ENCODE assay signal across 22 cellular contexts in genomic region chr21:15029077-15029476, GRCh38. TPM values are rescaled to one million over a fixed set of nuclear protein-coding genes. Genes with fewer than 3 reads are reported as not detected.
A peak's percentile ranks its signal among the peaks of the same experiment; 100 is the strongest.
DNase-seq lines count a peak whose midpoint lies in the region; ATAC-seq, FAIRE-seq and TF ChIP-seq lines count a peak whose summit lies in the region.
"Had no signal": no experiment of that assay in that cellular context is flagged by ENCODE, and none has a peak within 500 bp of the region (broad histone marks: within the 10 kb centered on the region; RNA-seq: fewer than 3 reads in every experiment).

No MANE protein-coding gene starts in this region.

- ATAC-seq in HG02610 (IDR thresholded peaks at IDR 0.05; ENCODE audit: unreplicated experiment) (peak; percentile 92), GM12878 (peak; percentile 71), esophagus mucosa (no peak)
- ATAC-seq: activated T-helper 17 cell treated with anti-CD3 and anti-CD28 coated beads, Interleukin-2, amount 50 U/mL, for 72 hours; left ventricle myocardium superior; WTC11 had no signal

- no TSS peak for BruUV-seq in GM12878 (replicated peaks; lab: Mats Ljungman, UMichigan)

- POLR2A ChIA-PET in GM12878 (lab: Charles Lee): no interaction called here

- RAD21 ChIA-PET in GM12878 (lab: Charles Lee; ENCODE audit: unreplicated experiment): no interaction called here

- H3K36me3 Mint-ChIP-seq in progenitor cell of endocrine pancreas (ENCODE audit: insufficient read depth): peaks cover 14% of the 10 kb centered on the region
- H3K36me3 Mint-ChIP-seq: WTC11 had no signal

- intact Hi-C loops in GM12878 (cut with micrococcal nuclease; ENCODE audit: unreplicated experiment): no loop called here

- no peak overlapping the region for H3K4me3 ChIP-seq in GM12878
- H3K4me3 ChIP-seq: testis had no signal

- no peak for TF ChIP-seq EP300 in GM12878 (IDR thresholded peaks at IDR 0.05; ENCODE audit: borderline replicate concordance in 1 of 2, control insufficient read depth in 1 of 2, low read depth in 2 of 2, low read length in 2 of 2)

- DNase-seq in Daoy (ENCODE audit: low read depth) (peak; percentile 27), GM12878 (ENCODE audit: low read depth, low spot score) (no peak), progenitor cell of endocrine pancreas (ENCODE audit: low spot score, unreplicated experiment) (no peak), frontal cortex (ENCODE audit: low spot score in 2 of 2) (no peak), AG20443 (ENCODE audit: low spot score) (no peak)
- DNase-seq: left ventricle myocardium superior; NCI-H1092 treated with DMSO at 0.1 percent for 48 hours; NCI-H2107; NCI-H524 treated with DMSO at 0.1 percent for 48 hours; SHP77; small intestine; stimulated activated CD4-positive, alpha-beta T cell treated with anti-CD3 and anti-CD28 coated beads, Interleukin-4, amount 100 ng/mL, for 4 hours; testis had no signal

- no peak overlapping the region for H3K4me3 Mint-ChIP-seq in progenitor cell of endocrine pancreas (ENCODE audit: low read depth)
- H3K4me3 Mint-ChIP-seq: activated T-helper 17 cell treated with anti-CD3 and anti-CD28 coated beads, Interleukin-2, amount 50 U/mL, for 72 hours; WTC11 had no signal

- SMC1A ChIA-PET in GM12878 (lab: Charles Lee; ENCODE audit: uncharacterized antibody, unreplicated experiment): interaction anchor here (0.7 kb wide), 1 partner anchor 23 kb away, joined by 3 read pairs; no protein-coding TSS in a partner anchor

- TF ChIP-seq CTCF in GM12878 (IDR thresholded peaks at IDR 0.05 in 2 of 3, conservative IDR thresholded peaks at IDR 0.05 in 1 of 3; ENCODE audit: control insufficient read depth in 2 of 3, extremely low read depth in 1 of 3, insufficient read depth in 1 of 3, low read depth in 3 of 3, low read length in 3 of 3) (no peak), progenitor cell of endocrine pancreas (IDR thresholded peaks at IDR 0.05; ENCODE audit: unreplicated experiment) (no peak)

- H3K4me2 ChIP-seq in GM12878 (ENCODE audit: control insufficient read depth, insufficient read depth): no peak overlapping the region
- H3K4me2 ChIP-seq: KMS-11 had no signal

- H3K27me3 ChIP-seq in GM12878 (replicated peaks in 1 of 2; ENCODE audit: control insufficient read depth in 2 of 2, insufficient read depth in 2 of 2, low read length in 1 of 2): no peaks in the 10 kb centered on the region
- H3K27me3 ChIP-seq: testis had no signal

- peaks cover 3% of the 10 kb centered on the region for H3K9me3 Mint-ChIP-seq in progenitor cell of endocrine pancreas (ENCODE audit: low read depth)
- H3K9me3 Mint-ChIP-seq: activated T-helper 17 cell treated with anti-CD3 and anti-CD28 coated beads, Interleukin-2, amount 50 U/mL, for 72 hours; WTC11 had no signal

- peak overlapping the region; percentile 8 for H3K27ac Mint-ChIP-seq in progenitor cell of endocrine pancreas
- H3K27ac Mint-ChIP-seq: activated T-helper 17 cell treated with anti-CD3 and anti-CD28 coated beads, Interleukin-2, amount 50 U/mL, for 72 hours; WTC11 had no signal

- no peak overlapping the region for H2AFZ ChIP-seq in GM12878 (ENCODE audit: control insufficient read depth, low read depth, low read length)
- H2AFZ ChIP-seq: parathyroid adenoma had no signal

- no peak for TF ChIP-seq POLR2A in GM12878 (IDR thresholded peaks at IDR 0.05; ENCODE audit: low read depth, low read length)

- WGBS in GM12878 (ENCODE audit: insufficient coverage, insufficient replicate concordance, low lambda C conversion rate, missing lambda C conversion rate): 19% methylated on average over 4 of the region's 4 CpGs

- no peaks in the 10 kb centered on the region; the same call in 2 of the 3 replicates for H3K9me3 ChIP-seq in GM12878 (replicated peaks; ENCODE audit: control insufficient read depth, insufficient read depth, low read length)
- H3K9me3 ChIP-seq: testis had no signal

- peaks cover 28% of the 10 kb centered on the region for H3K4me1 Mint-ChIP-seq in progenitor cell of endocrine pancreas (ENCODE audit: low read depth)

- no peak for TF ChIP-seq RAD21 in GM12878 (IDR thresholded peaks at IDR 0.05; ENCODE audit: insufficient read depth, low read depth, low read length)

- no peaks in the 10 kb centered on the region; a peak in 1 of 4 replicates for H3K36me3 ChIP-seq in GM12878 (ENCODE audit: control insufficient read depth in 2 of 2, insufficient read depth in 2 of 2, low read length in 1 of 2)

- H3K4me1 ChIP-seq in GM12878 (ENCODE audit: control insufficient read depth, insufficient read depth, low read length): no peaks in the 10 kb centered on the region
- H3K4me1 ChIP-seq: parathyroid adenoma, testis had no signal

- FAIRE-seq in GM12878 (lab: Jason Lieb, UNC): no peak
- FAIRE-seq in frontal cortex (lab: Jason Lieb, UNC): no peak
- FAIRE-seq: bronchial epithelial cell, small intestine had no signal

- no peak overlapping the region for H3K27ac ChIP-seq in GM12878 (ENCODE audit: control insufficient read depth, insufficient read depth)
- H3K27ac ChIP-seq: C4-2B, epithelial cell of prostate, KMS-11, parathyroid adenoma, testis had no signal

- no peak overlapping the region for H3K9ac ChIP-seq in GM12878 (ENCODE audit: control insufficient read depth, insufficient read depth, low read length)
- H3K9ac ChIP-seq: KMS-11, parathyroid adenoma had no signal

- H4K20me1 ChIP-seq in GM12878 (ENCODE audit: control insufficient read depth, insufficient read depth): no peaks in the 10 kb centered on the region

- no peaks in the 10 kb centered on the region for H3K79me2 ChIP-seq in GM12878 (ENCODE audit: control insufficient read depth, insufficient read depth, low read length)

- no peaks in the 10 kb centered on the region for H3K27me3 Mint-ChIP-seq in progenitor cell of endocrine pancreas
- H3K27me3 Mint-ChIP-seq: activated T-helper 17 cell treated with anti-CD3 and anti-CD28 coated beads, Interleukin-2, amount 50 U/mL, for 72 hours had no signal

- CTCF ChIA-PET in GM12878 (lab: Yijun Ruan, JAX): no interaction called here

- in situ Hi-C loops in GM12878 (cut with MboI): loop anchor here (25.0 kb wide), 1 partner anchor 708 kb away; the partner anchor contains the start of gene USP25

TF ChIP-seq in GM12878, 131 proteins besides CTCF, POLR2A, EP300 and RAD21 (continues in another document):
- TF ChIP-seq CREB1 (IDR thresholded peaks at IDR 0.05; ENCODE audit: low read depth): no peak
- peak; percentile 31; the same call in 1 of the 2 replicates for TF ChIP-seq YY1 (IDR thresholded peaks at IDR 0.05; ENCODE audit: low read depth, low read length)
- no peak for TF ChIP-seq CBX5 (IDR thresholded peaks at IDR 0.05; ENCODE audit: low read depth)
- no peak for TF ChIP-seq RFX5 (IDR thresholded peaks at IDR 0.05; ENCODE audit: low read depth, low read length)
- TF ChIP-seq IKZF1 (conservative IDR thresholded peaks at IDR 0.05): 0 out of 2 replicates have a peak, but pooled peaks have one; percentile 33
- TF ChIP-seq NRF1 (conservative IDR thresholded peaks at IDR 0.05; ENCODE audit: low read depth, low read length): no peak
- TF ChIP-seq MEF2A (IDR thresholded peaks at IDR 0.05; ENCODE audit: insufficient read depth, low read depth, low read length): no peak
- no peak for TF ChIP-seq RELA (IDR thresholded peaks at IDR 0.05; ENCODE audit: borderline replicate concordance, partially characterized antibody)
- TF ChIP-seq, protein P1, sequence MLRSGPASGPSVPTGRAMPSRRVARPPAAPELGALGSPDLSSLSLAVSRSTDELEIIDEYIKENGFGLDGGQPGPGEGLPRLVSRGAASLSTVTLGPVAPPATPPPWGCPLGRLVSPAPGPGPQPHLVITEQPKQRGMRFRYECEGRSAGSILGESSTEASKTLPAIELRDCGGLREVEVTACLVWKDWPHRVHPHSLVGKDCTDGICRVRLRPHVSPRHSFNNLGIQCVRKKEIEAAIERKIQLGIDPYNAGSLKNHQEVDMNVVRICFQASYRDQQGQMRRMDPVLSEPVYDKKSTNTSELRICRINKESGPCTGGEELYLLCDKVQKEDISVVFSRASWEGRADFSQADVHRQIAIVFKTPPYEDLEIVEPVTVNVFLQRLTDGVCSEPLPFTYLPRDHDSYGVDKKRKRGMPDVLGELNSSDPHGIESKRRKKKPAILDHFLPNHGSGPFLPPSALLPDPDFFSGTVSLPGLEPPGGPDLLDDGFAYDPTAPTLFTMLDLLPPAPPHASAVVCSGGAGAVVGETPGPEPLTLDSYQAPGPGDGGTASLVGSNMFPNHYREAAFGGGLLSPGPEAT (IDR thresholded peaks at IDR 0.05; ENCODE audit: low read depth): no peak
- TF ChIP-seq, protein P2, sequence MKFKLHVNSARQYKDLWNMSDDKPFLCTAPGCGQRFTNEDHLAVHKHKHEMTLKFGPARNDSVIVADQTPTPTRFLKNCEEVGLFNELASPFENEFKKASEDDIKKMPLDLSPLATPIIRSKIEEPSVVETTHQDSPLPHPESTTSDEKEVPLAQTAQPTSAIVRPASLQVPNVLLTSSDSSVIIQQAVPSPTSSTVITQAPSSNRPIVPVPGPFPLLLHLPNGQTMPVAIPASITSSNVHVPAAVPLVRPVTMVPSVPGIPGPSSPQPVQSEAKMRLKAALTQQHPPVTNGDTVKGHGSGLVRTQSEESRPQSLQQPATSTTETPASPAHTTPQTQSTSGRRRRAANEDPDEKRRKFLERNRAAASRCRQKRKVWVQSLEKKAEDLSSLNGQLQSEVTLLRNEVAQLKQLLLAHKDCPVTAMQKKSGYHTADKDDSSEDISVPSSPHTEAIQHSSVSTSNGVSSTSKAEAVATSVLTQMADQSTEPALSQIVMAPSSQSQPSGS (IDR thresholded peaks at IDR 0.05; ENCODE audit: low read length): no peak

RNA-seq across cellular contexts. Expression of gene NRIP1, which starts 35.7 kb away (rescaled TPM):
- total RNA-seq in Daoy (2014; rRNA removed; shearing (Covaris generic)): 18.1 and 22.6 TPM in 2 replicates
- 59.2 and 62.6 TPM in 2 replicates for total RNA-seq in GM12878 (2013; cell fraction: nucleolus; rRNA removed)
- total RNA-seq in GM12878 (2014; rRNA removed) (18.0 and 20.2 TPM in 2 replicates), GM12878 (2014; rRNA removed; fragmentation: Illumina TruSeq; extraction: Trizol) (25.7 and 26.1 TPM in 2 replicates), GM12878 (2021) (22.9 and 23.4 TPM in 2 replicates), progenitor cell of endocrine pancreas (66.0 and 69.4 TPM in 2 replicates), esophagus mucosa (52.2 TPM), frontal cortex (113 TPM)
- 5.8 TPM for polyA plus RNA-seq in GM12878 (2011; ENCODE audit: low read depth)
- polyA plus RNA-seq in GM12878 (2011; rRNA removed) (10.0 and 13.8 TPM in 2 replicates), GM12878 (2014; fragmentation: Illumina TruSeq; extraction: Trizol) (12.5 and 15.6 TPM in 2 replicates), GM12878 (2014; fragmentation: Nextera tagmentation; extraction: Ambion mirVana) (1 to 10 TPM; 2.9 to 4.0 TPM), GM12878 (2014; rRNA removed) (6.3 and 6.8 TPM in 2 replicates), GM12878 (2016; fragmentation: Nextera tagmentation; extraction: Ambion mirVana) (1 to 10 TPM; 4.1 to 8.6 TPM)
- 3.5 and 3.7 TPM in 2 replicates for polyA plus RNA-seq in GM12878 (2011; cell fraction: cytosol; rRNA removed)
- 9.3 and 10.4 TPM in 2 replicates for polyA plus RNA-seq in GM12878 (2011; cell fraction: nucleus; rRNA removed)
- polyA plus RNA-seq in GM12878 (2012): 7.4 and 8.1 TPM in 2 replicates
- polyA minus RNA-seq in GM12878 (2011; rRNA and poly(A)+ RNA removed): 20.1 and 37.1 TPM in 2 replicates
- 6.1 and 9.5 TPM in 2 replicates for polyA minus RNA-seq in GM12878 (2011; cell fraction: cytosol; rRNA and poly(A)+ RNA removed)
- polyA minus RNA-seq in GM12878 (2011; cell fraction: nucleus; rRNA and poly(A)+ RNA removed): 15.2 and 19.6 TPM in 2 replicates
